19 cellular contexts compared by ENCODE assay signal in genomic region chr16:8948069-8948593, GRCh38. TPM values are rescaled to one million over a fixed set of nuclear protein-coding genes. Genes with fewer than 3 reads are reported as not detected.
A peak's percentile ranks its signal among the peaks of the same experiment; 100 is the strongest.
DNase-seq lines count a peak whose midpoint lies in the region; ATAC-seq and TF ChIP-seq lines count a peak whose summit lies in the region.
"Had no signal": no experiment of that assay in that cellular context is flagged by ENCODE, and none has a peak within 500 bp of the region (broad histone marks: within the 10 kb centered on the region; RNA-seq: fewer than 3 reads in every experiment).

No MANE protein-coding gene starts in this region.

- H3K4me3 ChIP-seq in BLaER1, result no peak overlapping the region
- H3K4me3 ChIP-seq in DOHH2 (ENCODE audit: low read length), result peak overlapping the region; percentile 82
- no peak overlapping the region for H3K4me3 ChIP-seq in SK-N-SH (ENCODE audit: low read depth in 2 of 2, low read length in 1 of 2)
- H3K4me3 ChIP-seq: ascending aorta, left lung, PC-9, testis had no signal

- H3F3A ChIP-seq in DOHH2 (ENCODE audit: control insufficient read depth, insufficient read depth), result peaks cover 52% of the 10 kb centered on the region
- H3F3A ChIP-seq in SK-N-SH (replicated peaks; ENCODE audit: insufficient read depth), result peaks cover 3% of the 10 kb centered on the region

- H4K20me1 ChIP-seq in BLaER1 (peaks cover 100% of the 10 kb centered on the region), DOHH2 (ENCODE audit: control insufficient read depth, insufficient read depth, low read depth, low read length) (peaks cover 73% of the 10 kb centered on the region), SK-N-SH (ENCODE audit: insufficient read depth) (peaks cover 100% of the 10 kb centered on the region)

- peaks cover 100% of the 10 kb centered on the region for H3K4me1 ChIP-seq in BLaER1
- peaks cover 100% of the 10 kb centered on the region for H3K4me1 ChIP-seq in DOHH2 (ENCODE audit: control insufficient read depth, low read length)
- peaks cover 14 to 39% of the 10 kb centered on the region in 2 experiments; a peak in 2 of 4 replicates for H3K4me1 ChIP-seq in SK-N-SH (ENCODE audit: control insufficient read depth in 1 of 2, insufficient read depth in 2 of 2, low read depth in 1 of 2, low read length in 1 of 2)

- no peak for TF ChIP-seq RAD21 in SK-N-SH (IDR thresholded peaks at IDR 0.05; ENCODE audit: low read length)

- H3K27ac Mint-ChIP-seq in activated B cell treated with CpG ODN at 0.5 μM for 24 hours (no peak overlapping the region), mesothelial cell of epicardium (peak overlapping the region; percentile 59)

- no peak overlapping the region for H3K27ac ChIP-seq in BLaER1
- H3K27ac ChIP-seq in DOHH2 (ENCODE audit: low read depth, low read length), result 0 out of 2 replicates have a peak overlapping the region, but pooled peaks have one; percentile 14
- H3K27ac ChIP-seq in SK-N-SH (ENCODE audit: low read depth in 2 of 2, low read length in 1 of 2), result no peak overlapping the region
- H3K27ac ChIP-seq: ascending aorta, left lung, PC-9, testis had no signal

- CTCF ChIA-PET in activated B cell treated with CpG ODN at 0.5 μM for 24 hours (lab: Charles Lee), result interaction anchor here (1.4 to 3.9 kb wide), 2 partner anchors 12 to 68 kb away, joined by 3 to 24 read pairs; no protein-coding TSS in a partner anchor
- CTCF ChIA-PET in SK-N-SH (lab: Yijun Ruan, JAX), result interaction anchor here (1.1 to 7.4 kb wide), 4 partner anchors 8 to 60 kb away, joined by 3 to 59 read pairs (median 10); no protein-coding TSS in a partner anchor

- H3K36me3 Mint-ChIP-seq in activated B cell treated with CpG ODN at 0.5 μM for 24 hours (ENCODE audit: low read depth) (peaks cover 1% of the 10 kb centered on the region), mesothelial cell of epicardium (no peaks in the 10 kb centered on the region)

- peaks cover 14% of the 10 kb centered on the region; the same call in 1 of the 2 replicates for H3K36me3 ChIP-seq in BLaER1
- H3K36me3 ChIP-seq in DOHH2 (ENCODE audit: control insufficient read depth, low read length), result no peaks in the 10 kb centered on the region; the same call in 1 of the 2 replicates
- H3K36me3 ChIP-seq in SK-N-SH (replicated peaks in 1 of 2; ENCODE audit: control insufficient read depth in 1 of 2, insufficient read depth in 2 of 2, low read length in 1 of 2), result no peaks in the 10 kb centered on the region
- H3K36me3 ChIP-seq: ascending aorta, left lung had no signal

- H3K9me3 Mint-ChIP-seq in activated B cell treated with CpG ODN at 0.5 μM for 24 hours (no peaks in the 10 kb centered on the region), mesothelial cell of epicardium (no peaks in the 10 kb centered on the region)

- WGBS in SK-N-SH (ENCODE audit: low lambda C conversion rate), result 97% methylated on average over 5 of the region's 6 CpGs

- no peak for ATAC-seq in activated B cell treated with CpG ODN at 0.5 μM for 24 hours (ENCODE audit: low read depth)
- no peak for ATAC-seq in GM21619 (IDR thresholded peaks at IDR 0.05; ENCODE audit: unreplicated experiment)
- ATAC-seq in GM21423 (IDR thresholded peaks at IDR 0.05; ENCODE audit: unreplicated experiment), result no peak
- ATAC-seq: left lung had no signal

- no peaks in the 10 kb centered on the region for H3K9me2 ChIP-seq in DOHH2 (replicated peaks; ENCODE audit: control insufficient read depth, low read length)
- no peaks in the 10 kb centered on the region for H3K9me2 ChIP-seq in SK-N-SH

- TF ChIP-seq CTCF in DOHH2 (IDR thresholded peaks at IDR 0.05; ENCODE audit: low read depth, low read length, poor library complexity, severe bottlenecking) (no peak), activated B cell treated with CpG ODN at 0.5 μM for 24 hours (IDR thresholded peaks at IDR 0.05) (no peak), mesothelial cell of epicardium (IDR thresholded peaks at IDR 0.05; ENCODE audit: unreplicated experiment) (no peak), SK-N-SH (IDR thresholded peaks at IDR 0.05) (no peak)

- H3K27me3 ChIP-seq in BLaER1, result no peaks in the 10 kb centered on the region
- no peaks in the 10 kb centered on the region for H3K27me3 ChIP-seq in DOHH2 (ENCODE audit: control insufficient read depth, low read length)
- no peaks in the 10 kb centered on the region for H3K27me3 ChIP-seq in SK-N-SH (ENCODE audit: insufficient read depth)
- H3K27me3 ChIP-seq: ascending aorta, left lung, testis had no signal

- TF ChIP-seq EP300 in SK-N-SH (IDR thresholded peaks at IDR 0.05; ENCODE audit: borderline replicate concordance in 1 of 2, low read depth in 1 of 2, low read length in 1 of 2), result no peak

- H3K79me2 ChIP-seq in DOHH2 (ENCODE audit: control insufficient read depth, low read length) (peaks cover 100% of the 10 kb centered on the region), SK-N-SH (ENCODE audit: insufficient read depth) (peaks cover 100% of the 10 kb centered on the region)

- H3K4me2 ChIP-seq in BLaER1 (peak overlapping the region; percentile 65), DOHH2 (ENCODE audit: low read length) (peak overlapping the region; percentile 100), SK-N-SH (no peak overlapping the region)
- H3K4me2 ChIP-seq: PC-9 had no signal

- intact Hi-C loops in activated B cell treated with CpG ODN at 0.5 μM for 24 hours (cut with micrococcal nuclease), result no loop called here

- H2AFZ ChIP-seq in SK-N-SH (ENCODE audit: low read depth), result no peak overlapping the region
- H2AFZ ChIP-seq: PC-9 had no signal

- H3K27me3 Mint-ChIP-seq in activated B cell treated with CpG ODN at 0.5 μM for 24 hours (no peaks in the 10 kb centered on the region), mesothelial cell of epicardium (ENCODE audit: low read depth) (no peaks in the 10 kb centered on the region)

- POLR2A ChIA-PET in activated B cell treated with CpG ODN at 0.5 μM for 24 hours (lab: Charles Lee), result interaction anchor here (0.5 to 3.4 kb wide), 6 partner anchors 9 to 186 kb away, joined by 3 to 13 read pairs (median 4); partner anchors contain the start of gene HAPSTR1
- POLR2A ChIA-PET in SK-N-SH (lab: Yijun Ruan, JAX), result no interaction called here

- H3K9ac ChIP-seq in BLaER1 (no peak overlapping the region), SK-N-SH (no peak overlapping the region)

- peaks cover 97% of the 10 kb centered on the region for H3K4me1 Mint-ChIP-seq in activated B cell treated with CpG ODN at 0.5 μM for 24 hours
- peaks cover 48% of the 10 kb centered on the region for H3K4me1 Mint-ChIP-seq in mesothelial cell of epicardium

- peak overlapping the region; percentile 24 for H3K4me3 Mint-ChIP-seq in activated B cell treated with CpG ODN at 0.5 μM for 24 hours
- H3K4me3 Mint-ChIP-seq in mesothelial cell of epicardium, result no peak overlapping the region

- no peaks in the 10 kb centered on the region for H3K9me3 ChIP-seq in BLaER1
- H3K9me3 ChIP-seq in DOHH2 (ENCODE audit: control insufficient read depth, insufficient read depth, low read length), result no peaks in the 10 kb centered on the region
- no peaks in the 10 kb centered on the region for H3K9me3 ChIP-seq in SK-N-SH
- H3K9me3 ChIP-seq: ascending aorta, left lung, testis had no signal

- no peak for DNase-seq in activated B cell treated with CpG ODN at 0.5 μM for 24 hours
- DNase-seq in mesothelial cell of epicardium (ENCODE audit: low spot score in 2 of 2, unreplicated experiment in 2 of 2), result no peak
- no peak for DNase-seq in SK-N-SH
- DNase-seq in activated naive CD4-positive, alpha-beta T cell (lab: John Stamatoyannopoulos, UW), result no peak
- DNase-seq: activated gamma-delta T cell treated with Interleukin-2 at 50 U/mL for 16 hours; head of caudate nucleus; left lung; NCI-H1436 treated with DMSO at 0.1 percent for 48 hours; NCI-H2171 treated with DMSO at 0.1 percent for 48 hours; NCI-H774; nucleus accumbens; PC-9; stimulated activated CD8-positive, alpha-beta memory T cell treated with anti-CD3 and anti-CD28 coated beads, Interleukin-4, amount 100 ng/mL, for 48 hours; testis had no signal

TF ChIP-seq in SK-N-SH, 30 proteins besides CTCF, POLR2A, EP300 and RAD21 (continues in another document):
- TF ChIP-seq RFX5 (IDR thresholded peaks at IDR 0.05; ENCODE audit: low read length), result no peak
- no peak for TF ChIP-seq RCOR1 (IDR thresholded peaks at IDR 0.05; ENCODE audit: low read length)
- TF ChIP-seq POLR2AphosphoS5 (IDR thresholded peaks at IDR 0.05; ENCODE audit: low read depth, low read length), result no peak
- TF ChIP-seq ELF1 (IDR thresholded peaks at IDR 0.05), result no peak
- TF ChIP-seq, protein P1, sequence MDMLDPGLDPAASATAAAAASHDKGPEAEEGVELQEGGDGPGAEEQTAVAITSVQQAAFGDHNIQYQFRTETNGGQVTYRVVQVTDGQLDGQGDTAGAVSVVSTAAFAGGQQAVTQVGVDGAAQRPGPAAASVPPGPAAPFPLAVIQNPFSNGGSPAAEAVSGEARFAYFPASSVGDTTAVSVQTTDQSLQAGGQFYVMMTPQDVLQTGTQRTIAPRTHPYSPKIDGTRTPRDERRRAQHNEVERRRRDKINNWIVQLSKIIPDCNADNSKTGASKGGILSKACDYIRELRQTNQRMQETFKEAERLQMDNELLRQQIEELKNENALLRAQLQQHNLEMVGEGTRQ (IDR thresholded peaks at IDR 0.05; ENCODE audit: borderline replicate concordance, low read depth, low read length), result no peak
- TF ChIP-seq FOSL2 (IDR thresholded peaks at IDR 0.05; ENCODE audit: borderline replicate concordance, low read depth), result no peak
- no peak for TF ChIP-seq MXI1 (IDR thresholded peaks at IDR 0.05; ENCODE audit: low read depth, low read length)
- TF ChIP-seq GATA2 (CRISPR knock-in tag; IDR thresholded peaks at IDR 0.05), result no peak
- no peak for TF ChIP-seq FOXJ3 (CRISPR knock-in tag; IDR thresholded peaks at IDR 0.05)
- TF ChIP-seq IRF3 (IDR thresholded peaks at IDR 0.05; ENCODE audit: low read depth, low read length), result no peak

RNA-seq across cellular contexts. Expression of gene USP7, which starts 15.6 kb away (rescaled TPM):
- total RNA-seq in activated B cell treated with CpG ODN at 0.5 μM for 24 hours (173 and 193 TPM in 2 replicates), mesothelial cell of epicardium (135 to 139 TPM (median 136 TPM) in 3 replicates)
- polyA plus RNA-seq in SK-N-SH (2012; rRNA removed), result 8.4 and 8.6 TPM in 2 replicates
- polyA plus RNA-seq in SK-N-SH (2012; cell fraction: cytosol; rRNA removed), result 11.0 and 13.7 TPM in 2 replicates
- 24.5 and 33.7 TPM in 2 replicates for polyA plus RNA-seq in SK-N-SH (2012; cell fraction: nucleus; rRNA removed)
